8 cellular contexts compared by ENCODE assay signal in genomic region chr20:46438156-46438750, GRCh38. TPM values are rescaled to one million over a fixed set of nuclear protein-coding genes. Genes with fewer than 3 reads are reported as not detected.
DNase-seq lines count a peak whose midpoint lies in the region; ATAC-seq and TF ChIP-seq lines count a peak whose summit lies in the region.

No MANE protein-coding gene starts in this region.

- H3K4me2 ChIP-seq in Loucy (ENCODE audit: low read depth, low read length, poor library complexity, severe bottlenecking) = no peak overlapping the region

- no peak overlapping the region for H3K4me3 ChIP-seq in Loucy (ENCODE audit: low read length, poor library complexity, severe bottlenecking)

- intact Hi-C loops in activated CD4-positive, alpha-beta T cell treated with anti-CD3 and anti-CD28 coated beads, Interleukin-2, amount 10 ng/mL, durations not matched to agents 24 days and 14 days (cut with micrococcal nuclease) = no loop called here

- H3K9ac ChIP-seq in Loucy (ENCODE audit: low read depth, low read length, poor library complexity, severe bottlenecking) = no peak overlapping the region

- no peaks in the 10 kb centered on the region for H3K4me1 ChIP-seq in Loucy (ENCODE audit: insufficient read depth, low read length, poor library complexity, severe bottlenecking)

- H3K27ac Mint-ChIP-seq in activated CD4-positive, alpha-beta T cell treated with anti-CD3 and anti-CD28 coated beads, Interleukin-2, amount 10 ng/mL, durations not matched to agents 24 days and 14 days = no peak overlapping the region
- no peak overlapping the region for H3K27ac Mint-ChIP-seq in progenitor cell of endocrine pancreas

- H3K79me2 ChIP-seq in Loucy (ENCODE audit: insufficient read depth, low read length) = no peaks in the 10 kb centered on the region

- no peaks in the 10 kb centered on the region for H3K9me3 Mint-ChIP-seq in activated CD4-positive, alpha-beta T cell treated with anti-CD3 and anti-CD28 coated beads, Interleukin-2, amount 10 ng/mL, durations not matched to agents 24 days and 14 days
- no peaks in the 10 kb centered on the region for H3K9me3 Mint-ChIP-seq in progenitor cell of endocrine pancreas (ENCODE audit: low read depth)

- H3K27me3 Mint-ChIP-seq in activated CD4-positive, alpha-beta T cell treated with anti-CD3 and anti-CD28 coated beads, Interleukin-2, amount 10 ng/mL, durations not matched to agents 24 days and 14 days = peaks cover 15% of the 10 kb centered on the region
- peaks cover under 1% of the 10 kb centered on the region for H3K27me3 Mint-ChIP-seq in progenitor cell of endocrine pancreas

- no peak overlapping the region for H2AFZ ChIP-seq in Loucy (ENCODE audit: low read length)

- H3K9me3 ChIP-seq in Loucy (ENCODE audit: insufficient read depth, low read depth, low read length) = no peaks in the 10 kb centered on the region

- no peaks in the 10 kb centered on the region for H3K36me3 Mint-ChIP-seq in activated CD4-positive, alpha-beta T cell treated with anti-CD3 and anti-CD28 coated beads, Interleukin-2, amount 10 ng/mL, durations not matched to agents 24 days and 14 days (ENCODE audit: low read depth)
- H3K36me3 Mint-ChIP-seq in progenitor cell of endocrine pancreas (ENCODE audit: insufficient read depth) = no peaks in the 10 kb centered on the region

- no peaks in the 10 kb centered on the region for H3K36me3 ChIP-seq in Loucy (ENCODE audit: insufficient read depth, low read length)

- peak; percentile 35 for ATAC-seq in esophagus mucosa

- H4K20me1 ChIP-seq in Loucy (ENCODE audit: insufficient read depth, low read length, poor library complexity, severe bottlenecking) = no peaks in the 10 kb centered on the region

- TF ChIP-seq CTCF in Loucy (conservative IDR thresholded peaks at IDR 0.05; ENCODE audit: low read length) = peak; percentile 68
- peak; percentile 45 for TF ChIP-seq CTCF in progenitor cell of endocrine pancreas (IDR thresholded peaks at IDR 0.05; ENCODE audit: unreplicated experiment)

- no peaks in the 10 kb centered on the region for H3K27me3 ChIP-seq in Loucy (ENCODE audit: insufficient read depth, low read length, poor library complexity, severe bottlenecking)

- H3K9me2 ChIP-seq in Loucy (replicated peaks; ENCODE audit: low read depth, low read length) = no peaks in the 10 kb centered on the region

- peak; percentile 69 for DNase-seq in activated CD4-positive, alpha-beta T cell treated with anti-CD3 and anti-CD28 coated beads, Interleukin-2, amount 10 ng/mL, durations not matched to agents 24 days and 14 days
- no peak for DNase-seq in activated CD4-positive, alpha-beta T cell treated with anti-CD3 and anti-CD28 coated beads for 1 hour
- peak; percentile 43 to 61 for DNase-seq in SHP77 (lab: John Stamatoyannopoulos, UW)
- DNase-seq in progenitor cell of endocrine pancreas (ENCODE audit: low spot score, unreplicated experiment) = no peak
- no peak for DNase-seq in NCI-H187 (lab: John Stamatoyannopoulos, UW)
- DNase-seq in islet precursor cell = no peak

- no peaks in the 10 kb centered on the region for H3K4me1 Mint-ChIP-seq in activated CD4-positive, alpha-beta T cell treated with anti-CD3 and anti-CD28 coated beads, Interleukin-2, amount 10 ng/mL, durations not matched to agents 24 days and 14 days
- H3K4me1 Mint-ChIP-seq in progenitor cell of endocrine pancreas (ENCODE audit: low read depth) = no peaks in the 10 kb centered on the region

- H3F3A ChIP-seq in Loucy (ENCODE audit: low read depth) = no peaks in the 10 kb centered on the region

- H3K4me3 Mint-ChIP-seq in activated CD4-positive, alpha-beta T cell treated with anti-CD3 and anti-CD28 coated beads, Interleukin-2, amount 10 ng/mL, durations not matched to agents 24 days and 14 days = no peak overlapping the region
- H3K4me3 Mint-ChIP-seq in progenitor cell of endocrine pancreas (ENCODE audit: low read depth) = no peak overlapping the region

RNA-seq across cellular contexts. Expression of gene ELMO2, which starts 31.8 kb away (rescaled TPM):
- total RNA-seq in activated CD4-positive, alpha-beta T cell treated with anti-CD3 and anti-CD28 coated beads, Interleukin-2, amount 10 ng/mL, durations not matched to agents 24 days and 14 days = 64.5 and 66.4 TPM in 2 replicates
- total RNA-seq in esophagus mucosa = 30.0 TPM
- 77.2 and 79.6 TPM in 2 replicates for total RNA-seq in progenitor cell of endocrine pancreas

Comparison
In these comparisons a context has a peak if more than half of its experiments do, and no peak if none do; other contexts are left out.
1. DNase-seq: peak in activated CD4-positive, alpha-beta T cell treated with anti-CD3 and anti-CD28 coated beads, Interleukin-2, amount 10 ng/mL, durations not matched to agents 24 days and 14 days (single experiment) and SHP77 (2 of 2); none in activated CD4-positive, alpha-beta T cell treated with anti-CD3 and anti-CD28 coated beads for 1 hour (single experiment), progenitor cell of endocrine pancreas (single experiment), NCI-H187 (0 of 2) and islet precursor cell (single experiment).